In genomic region chr22:28679611-28680287, GRCh38 we compare ENCODE assay signal across 1 cellular context.
A peak's percentile ranks its signal among the peaks of the same experiment; 100 is the strongest.
TF ChIP-seq lines count a peak whose summit lies in the region.

Gene TTC28 (minus strand): TSS chr22:28679840. CDS start chr22:28679723, 117 bp downstream.

TF ChIP-seq in HepG2, 621 proteins besides CTCF, POLR2A, EP300 and RAD21 (continued from another document and continues in another):
- TF ChIP-seq ZBTB14 (CRISPR knock-in tag; IDR thresholded peaks at IDR 0.05) (peak; percentile 93), IRF9 (CRISPR knock-in tag; IDR thresholded peaks at IDR 0.05; ENCODE audit: borderline replicate concordance) (peak; percentile 69; the same call in 1 of the 2 replicates), PHF20 (CRISPR knock-in tag; IDR thresholded peaks at IDR 0.05) (peak; percentile 70), ZNF777 (CRISPR knock-in tag; IDR thresholded peaks at IDR 0.05) (peak; percentile 75), ZNF749 (CRISPR knock-in tag; IDR thresholded peaks at IDR 0.05; ENCODE audit: borderline replicate concordance) (peak; percentile 80; the same call in 1 of the 2 replicates), MYPOP (CRISPR knock-in tag; IDR thresholded peaks at IDR 0.05) (0 out of 2 replicates have a peak, but pooled peaks have one; percentile 26), ZMYM2 (CRISPR knock-in tag; IDR thresholded peaks at IDR 0.05) (0 out of 2 replicates have a peak, but pooled peaks have one; percentile 53), MYC (CRISPR knock-in tag; IDR thresholded peaks at IDR 0.05; ENCODE audit: borderline replicate concordance) (peak; percentile 70), FOSL2 (CRISPR knock-in tag; IDR thresholded peaks at IDR 0.05) (peak; percentile 43; the same call in 1 of the 2 replicates), ZNF570 (CRISPR knock-in tag; IDR thresholded peaks at IDR 0.05; ENCODE audit: borderline replicate concordance) (peak; percentile 83; the same call in 1 of the 2 replicates), ZNF235 (CRISPR knock-in tag; IDR thresholded peaks at IDR 0.05; ENCODE audit: borderline replicate concordance) (peak; percentile 44; the same call in 1 of the 2 replicates), KMT2B (CRISPR knock-in tag; IDR thresholded peaks at IDR 0.05) (0 out of 2 replicates have a peak, but pooled peaks have one; percentile 55), MTF1 (CRISPR knock-in tag; IDR thresholded peaks at IDR 0.05) (0 out of 2 replicates have a peak, but pooled peaks have one; percentile 32), ZNF275 (CRISPR knock-in tag; IDR thresholded peaks at IDR 0.05; ENCODE audit: borderline replicate concordance) (0 out of 2 replicates have a peak, but pooled peaks have one; percentile 61), ZNF607 (CRISPR knock-in tag; IDR thresholded peaks at IDR 0.05; ENCODE audit: borderline replicate concordance) (peak; percentile 88), ZNF780A (CRISPR knock-in tag; IDR thresholded peaks at IDR 0.05) (0 out of 2 replicates have a peak, but pooled peaks have one; percentile 66), TBX3 (IDR thresholded peaks at IDR 0.05; ENCODE audit: borderline replicate concordance) (peak; percentile 83), MXD4 (CRISPR knock-in tag; IDR thresholded peaks at IDR 0.05) (peak; percentile 43; the same call in 1 of the 2 replicates), ZFAT (CRISPR knock-in tag; conservative IDR thresholded peaks at IDR 0.05) (0 out of 2 replicates have a peak, but pooled peaks have one; percentile 3), PLSCR1 (CRISPR knock-in tag; IDR thresholded peaks at IDR 0.05; ENCODE audit: borderline replicate concordance) (peak; percentile 84; the same call in 1 of the 2 replicates), ZNF550 (CRISPR knock-in tag; IDR thresholded peaks at IDR 0.05; ENCODE audit: borderline replicate concordance) (peak; percentile 72; the same call in 1 of the 2 replicates), CC2D1A (CRISPR knock-in tag; IDR thresholded peaks at IDR 0.05) (0 out of 2 replicates have a peak, but pooled peaks have one; percentile 23), ARHGAP35 (CRISPR knock-in tag; IDR thresholded peaks at IDR 0.05; ENCODE audit: borderline replicate concordance) (peak; percentile 76; the same call in 1 of the 2 replicates), PATZ1 (CRISPR knock-in tag; IDR thresholded peaks at IDR 0.05) (0 out of 2 replicates have a peak, but pooled peaks have one; percentile 17), ZNF33B (CRISPR knock-in tag; IDR thresholded peaks at IDR 0.05) (peak; percentile 39; the same call in 1 of the 2 replicates), ZNF512B (CRISPR knock-in tag; IDR thresholded peaks at IDR 0.05; ENCODE audit: borderline replicate concordance) (0 out of 2 replicates have a peak, but pooled peaks have one; percentile 55), CHCHD3 (CRISPR knock-in tag; IDR thresholded peaks at IDR 0.05) (peak; percentile 30; the same call in 1 of the 2 replicates), ZNF18 (CRISPR knock-in tag; IDR thresholded peaks at IDR 0.05; ENCODE audit: insufficient replicate concordance) (peak; percentile 35), ZBTB2 (CRISPR knock-in tag; IDR thresholded peaks at IDR 0.05; ENCODE audit: low read depth) (peak; percentile 80), ATF4 (CRISPR knock-in tag; IDR thresholded peaks at IDR 0.05) (peak in 1 of 2 experiments; percentile 71; a peak in 2 of 4 replicates), ZNF788 (CRISPR knock-in tag; IDR thresholded peaks at IDR 0.05; ENCODE audit: borderline replicate concordance) (0 out of 2 replicates have a peak, but pooled peaks have one; percentile 25), ATF7-NPFF (CRISPR knock-in tag; IDR thresholded peaks at IDR 0.05; ENCODE audit: low read depth) (peak; percentile 91), ZNF770 (CRISPR knock-in tag; IDR thresholded peaks at IDR 0.05) (peak; percentile 20; the same call in 1 of the 2 replicates), ZNF605 (CRISPR knock-in tag; IDR thresholded peaks at IDR 0.05) (peak; percentile 68; the same call in 1 of the 2 replicates), IKZF5 (CRISPR knock-in tag; IDR thresholded peaks at IDR 0.05) (0 out of 2 replicates have a peak, but pooled peaks have one; percentile 41)
